Comparison of ENCODE assay signal across 16 cellular contexts in the genomic region with DNA sequence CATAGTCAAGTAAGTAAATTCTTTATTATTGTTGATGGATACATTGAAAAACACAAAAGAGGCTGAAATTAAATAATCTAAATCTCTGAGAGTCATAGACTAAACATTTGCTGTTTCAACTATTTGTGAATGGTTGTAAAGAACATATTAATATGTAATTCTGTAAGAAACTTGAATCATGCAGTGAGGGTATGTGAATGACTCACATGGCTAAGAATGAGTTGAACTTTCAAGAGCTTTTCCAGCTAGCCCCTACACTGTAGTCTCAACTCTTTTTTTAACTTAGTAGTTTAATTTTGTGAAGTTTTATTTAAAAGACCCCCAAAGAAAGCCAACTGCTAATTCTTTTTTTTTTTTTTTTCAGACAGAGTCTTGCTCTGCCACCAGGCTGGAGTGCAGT.
DNase-seq lines count a peak whose midpoint lies in the region; ATAC-seq and TF ChIP-seq lines count a peak whose summit lies in the region.
"Had no signal": no experiment of that assay in that cellular context is flagged by ENCODE, and none has a peak within 500 bp of the region (broad histone marks: within the 10 kb centered on the region; RNA-seq: fewer than 3 reads in every experiment).

No MANE protein-coding gene starts in this region.

- TF ChIP-seq CTCF in fibroblast of lung (conservative IDR thresholded peaks at IDR 0.05 in 1 of 2, IDR thresholded peaks at IDR 0.05 in 1 of 2; ENCODE audit: low read depth in 1 of 2, low read length in 2 of 2) = no peak

- H3K36me3 Mint-ChIP-seq in T-helper 2 cell treated with Interferon-gamma antibody and Interleukin-4, amounts not matched to agents 5 μg/mL and 100 μg/mL, for 36 hours (ENCODE audit: low read depth) = no peaks in the 10 kb centered on the region
- H3K36me3 Mint-ChIP-seq: activated naive CD4-positive, alpha-beta T cell treated with anti-CD3 and anti-CD28 coated beads, Interleukin-2, amount 50 U/mL, for 24 hours had no signal

- no peaks in the 10 kb centered on the region for H3K79me2 ChIP-seq in fibroblast of lung (ENCODE audit: control insufficient read depth, insufficient read depth, low read length)

- H3K9ac ChIP-seq in fibroblast of lung (ENCODE audit: insufficient read depth, low read length) = no peak overlapping the region

- H4K20me1 ChIP-seq in fibroblast of lung (ENCODE audit: control insufficient read depth, extremely low read depth, insufficient read depth, low read length) = no peaks in the 10 kb centered on the region

- H2AFZ ChIP-seq in fibroblast of lung (ENCODE audit: low read length) = no peak overlapping the region

- H3K27me3 ChIP-seq in fibroblast of lung (ENCODE audit: control insufficient read depth, insufficient read depth, low read length) (no peaks in the 10 kb centered on the region), aorta (ENCODE audit: control insufficient read depth in 1 of 2, insufficient read depth in 2 of 2, low read length in 1 of 2) (no peaks in the 10 kb centered on the region)

- H3K4me3 ChIP-seq in fibroblast of lung (replicated peaks in 1 of 4; ENCODE audit: control extremely low read depth in 1 of 4, insufficient read depth in 1 of 4, low read depth in 3 of 4, low read length in 4 of 4) (no peak overlapping the region), skeletal muscle cell (ENCODE audit: low read depth, low read length) (no peak overlapping the region), aorta (ENCODE audit: low read length in 2 of 2) (no peak overlapping the region)

- H3K9me3 ChIP-seq in fibroblast of lung (ENCODE audit: control insufficient read depth, insufficient read depth, low read depth, low read length) (no peaks in the 10 kb centered on the region), aorta (ENCODE audit: control insufficient read depth, low read length) (no peaks in the 10 kb centered on the region)

- H3K36me3 ChIP-seq in fibroblast of lung (ENCODE audit: control insufficient read depth, insufficient read depth, low read length) (no peaks in the 10 kb centered on the region), aorta (ENCODE audit: control insufficient read depth in 1 of 2, insufficient read depth in 2 of 2, low read length in 1 of 2) (no peaks in the 10 kb centered on the region)

- DNase-seq in EL (peak; percentile 72), fibroblast of lung (ENCODE audit: low read depth in 2 of 2) (peak; percentile 79 to 93), skeletal muscle cell (ENCODE audit: low read depth) (peak; percentile 48), NCI-H446 (lab: John Stamatoyannopoulos, UW) (no peak), COR-L47 (lab: John Stamatoyannopoulos, UW) (no peak), aorta (no peak)
- DNase-seq in T-helper 2 cell treated with Interferon-gamma antibody and Interleukin-4, amounts not matched to agents 5 μg/mL and 100 μg/mL, for 36 hours (ENCODE audit: low spot score) = no peak
- DNase-seq: activated CD4-positive, alpha-beta T cell treated with anti-CD3 and anti-CD28 coated beads for 1 hour; C1 segment of cervical spinal cord; hippocampal formation; NCI-H1417 treated with DMSO at 0.1 percent for 48 hours; NCI-H2227 treated with DMSO at 0.1 percent for 48 hours; SHP77; T-helper 17 cell had no signal

- H3K27ac Mint-ChIP-seq in T-helper 2 cell treated with Interferon-gamma antibody and Interleukin-4, amounts not matched to agents 5 μg/mL and 100 μg/mL, for 36 hours = no peak overlapping the region
- H3K27ac Mint-ChIP-seq: activated naive CD4-positive, alpha-beta T cell treated with anti-CD3 and anti-CD28 coated beads, Interleukin-2, amount 50 U/mL, for 24 hours; T-helper 17 cell had no signal

- no peak overlapping the region for H3K4me3 Mint-ChIP-seq in T-helper 2 cell treated with Interferon-gamma antibody and Interleukin-4, amounts not matched to agents 5 μg/mL and 100 μg/mL, for 36 hours
- H3K4me3 Mint-ChIP-seq: activated naive CD4-positive, alpha-beta T cell treated with anti-CD3 and anti-CD28 coated beads, Interleukin-2, amount 50 U/mL, for 24 hours; T-helper 17 cell had no signal

- intact Hi-C loops in aorta (cut with DNase I) = no loop called here

- no peaks in the 10 kb centered on the region for H3K9me3 Mint-ChIP-seq in T-helper 2 cell treated with Interferon-gamma antibody and Interleukin-4, amounts not matched to agents 5 μg/mL and 100 μg/mL, for 36 hours
- H3K9me3 Mint-ChIP-seq: activated naive CD4-positive, alpha-beta T cell treated with anti-CD3 and anti-CD28 coated beads, Interleukin-2, amount 50 U/mL, for 24 hours had no signal

- no peaks in the 10 kb centered on the region for H3K27me3 Mint-ChIP-seq in T-helper 2 cell treated with Interferon-gamma antibody and Interleukin-4, amounts not matched to agents 5 μg/mL and 100 μg/mL, for 36 hours (ENCODE audit: low read depth)
- H3K27me3 Mint-ChIP-seq: activated naive CD4-positive, alpha-beta T cell treated with anti-CD3 and anti-CD28 coated beads, Interleukin-2, amount 50 U/mL, for 24 hours; T-helper 17 cell had no signal

- ATAC-seq in SK-N-SH treated with all-trans-retinoic acid at 6 μM for 48 hours = peak; percentile 80
- no peak for ATAC-seq in aorta (ENCODE audit: low FRiP score)
- ATAC-seq: T-helper 17 cell had no signal

- H3K4me1 Mint-ChIP-seq in T-helper 2 cell treated with Interferon-gamma antibody and Interleukin-4, amounts not matched to agents 5 μg/mL and 100 μg/mL, for 36 hours (ENCODE audit: low read depth) = no peaks in the 10 kb centered on the region
- H3K4me1 Mint-ChIP-seq: activated naive CD4-positive, alpha-beta T cell treated with anti-CD3 and anti-CD28 coated beads, Interleukin-2, amount 50 U/mL, for 24 hours; T-helper 17 cell had no signal

- H3K4me2 ChIP-seq in fibroblast of lung (ENCODE audit: extremely low read depth, insufficient read depth, low read length) = no peak overlapping the region

- H3K27ac ChIP-seq in fibroblast of lung (ENCODE audit: insufficient read depth, low read length) (no peak overlapping the region), aorta (ENCODE audit: low read depth in 1 of 2, low read length in 2 of 2) (no peak overlapping the region)

- H3K4me1 ChIP-seq in fibroblast of lung (ENCODE audit: control insufficient read depth, extremely low read depth, insufficient read depth, low read length) = peaks cover 13% of the 10 kb centered on the region
- peaks cover 0 to 4% of the 10 kb centered on the region in 2 donors for H3K4me1 ChIP-seq in aorta (ENCODE audit: control insufficient read depth in 1 of 2, insufficient read depth in 2 of 2, low read length in 2 of 2)

TF ChIP-seq in SK-N-SH treated with all-trans-retinoic acid at 6 μM for 48 hours, 23 proteins besides CTCF, POLR2A, EP300 and RAD21:
- no peak for TF ChIP-seq ESRRG (CRISPR knock-in tag; IDR thresholded peaks at IDR 0.05)
- no peak for TF ChIP-seq RARB (CRISPR knock-in tag; IDR thresholded peaks at IDR 0.05)
- TF ChIP-seq ZNF565 (CRISPR knock-in tag; conservative IDR thresholded peaks at IDR 0.05; ENCODE audit: low read depth) = no peak
- no peak for TF ChIP-seq PPARA (CRISPR knock-in tag; IDR thresholded peaks at IDR 0.05; ENCODE audit: borderline replicate concordance)
- TF ChIP-seq ZFP3 (CRISPR knock-in tag; IDR thresholded peaks at IDR 0.05) = no peak
- TF ChIP-seq OSR1 (CRISPR knock-in tag; IDR thresholded peaks at IDR 0.05) = no peak
- no peak for TF ChIP-seq ZNF70 (CRISPR knock-in tag; IDR thresholded peaks at IDR 0.05)
- no peak for TF ChIP-seq ARNTL (CRISPR knock-in tag; IDR thresholded peaks at IDR 0.05; ENCODE audit: borderline replicate concordance, low read depth)
- TF ChIP-seq CSDC2 (CRISPR knock-in tag; IDR thresholded peaks at IDR 0.05) = no peak
- TF ChIP-seq GLIS3 (CRISPR knock-in tag; IDR thresholded peaks at IDR 0.05) = no peak
- TF ChIP-seq BACH2 (CRISPR knock-in tag; IDR thresholded peaks at IDR 0.05; ENCODE audit: borderline replicate concordance) = no peak
- TF ChIP-seq, protein P1, sequence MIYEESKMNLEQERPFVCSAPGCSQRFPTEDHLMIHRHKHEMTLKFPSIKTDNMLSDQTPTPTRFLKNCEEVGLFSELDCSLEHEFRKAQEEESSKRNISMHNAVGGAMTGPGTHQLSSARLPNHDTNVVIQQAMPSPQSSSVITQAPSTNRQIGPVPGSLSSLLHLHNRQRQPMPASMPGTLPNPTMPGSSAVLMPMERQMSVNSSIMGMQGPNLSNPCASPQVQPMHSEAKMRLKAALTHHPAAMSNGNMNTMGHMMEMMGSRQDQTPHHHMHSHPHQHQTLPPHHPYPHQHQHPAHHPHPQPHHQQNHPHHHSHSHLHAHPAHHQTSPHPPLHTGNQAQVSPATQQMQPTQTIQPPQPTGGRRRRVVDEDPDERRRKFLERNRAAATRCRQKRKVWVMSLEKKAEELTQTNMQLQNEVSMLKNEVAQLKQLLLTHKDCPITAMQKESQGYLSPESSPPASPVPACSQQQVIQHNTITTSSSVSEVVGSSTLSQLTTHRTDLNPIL (CRISPR knock-in tag; IDR thresholded peaks at IDR 0.05; ENCODE audit: low read depth) = no peak
- no peak for TF ChIP-seq TOX (CRISPR knock-in tag; IDR thresholded peaks at IDR 0.05; ENCODE audit: borderline replicate concordance)
- TF ChIP-seq TCF4 (CRISPR knock-in tag; IDR thresholded peaks at IDR 0.05; ENCODE audit: borderline replicate concordance) = no peak
- TF ChIP-seq ZFP30 (CRISPR knock-in tag; IDR thresholded peaks at IDR 0.05) = no peak
- TF ChIP-seq SNAI2 (CRISPR knock-in tag; IDR thresholded peaks at IDR 0.05) = no peak
- TF ChIP-seq ZC3H10 (CRISPR knock-in tag; IDR thresholded peaks at IDR 0.05) = no peak

Comparison
In these comparisons a context has a peak if more than half of its experiments do, and no peak if none do; other contexts are left out.
1. DNase-seq: peak in EL (single experiment), fibroblast of lung (2 of 2) and skeletal muscle cell (single experiment); none in NCI-H446 (0 of 2), T-helper 2 cell treated with Interferon-gamma antibody and Interleukin-4, amounts not matched to agents 5 μg/mL and 100 μg/mL, for 36 hours (single experiment), COR-L47 (single experiment) and aorta (0 of 2).